2 cellular contexts compared by ENCODE assay signal in genomic region chr6:26189905-26190304, GRCh38.
TF ChIP-seq lines count a peak whose summit lies in the region.

No MANE protein-coding gene starts in this region.

TF ChIP-seq in A549, 52 proteins besides CTCF, POLR2A, EP300 and RAD21 (continued from another document):
- TF ChIP-seq REST (IDR thresholded peaks at IDR 0.05) (no peak), TP53 (CRISPR knock-in tag; IDR thresholded peaks at IDR 0.05) (no peak), ZSCAN20 (CRISPR knock-in tag; IDR thresholded peaks at IDR 0.05) (no peak), HOXB13 (CRISPR knock-in tag; IDR thresholded peaks at IDR 0.05; ENCODE audit: low read depth) (no peak)

TF ChIP-seq in WTC11, 78 proteins besides CTCF, POLR2A, EP300 and RAD21 (continued from another document):
- TF ChIP-seq ZMAT4 (CRISPR knock-in tag; IDR thresholded peaks at IDR 0.05) (no peak), TCF7 (CRISPR knock-in tag; IDR thresholded peaks at IDR 0.05; ENCODE audit: low read depth) (no peak)
